ENCODE assay signal across 31 cellular contexts in genomic region chr12:66699738-66700482, GRCh38. TPM values are rescaled to one million over a fixed set of nuclear protein-coding genes. Genes with fewer than 3 reads are reported as not detected.
"Had no signal": no experiment of that assay in that cellular context is flagged by ENCODE, and none has a peak within 500 bp of the region (broad histone marks: within the 10 kb centered on the region; RNA-seq: fewer than 3 reads in every experiment).

No MANE protein-coding gene starts in this region.

- H3K27ac ChIP-seq: hepatocyte, left lung, lower lobe of right lung, neural progenitor cell, neutrophil, ovary, right atrium auricular region, right lobe of liver, tibial nerve, uterus had no signal

- H3K27me3 ChIP-seq: hepatocyte, left lung, neural progenitor cell, ovary, right atrium auricular region, right lobe of liver, uterus had no signal

- ATAC-seq: left colon; left lung; lower lobe of right lung; natural killer cell; right lobe of liver; stimulated activated memory B cell treated with anti-CD40 and anti-IgM and Interleukin-4, amounts not matched to agents 10 μg/mL and 1 μg/mL and 100 μg/mL, for 72 hours; stimulated activated naive CD8-positive, alpha-beta T cell treated with anti-CD3 and anti-CD28 coated beads, Interleukin-15, amount 100 ng/mL, for 72 hours had no signal

- H3K4me3 ChIP-seq: hepatocyte, left lung, lower lobe of right lung, neural progenitor cell, ovary, right atrium auricular region, right lobe of liver, smooth muscle cell, tibial nerve, uterus had no signal

- H3K36me3 ChIP-seq: left lung, lower lobe of right lung, neural progenitor cell, neutrophil, ovary, right atrium auricular region, right lobe of liver, tibial nerve, uterus had no signal

- H3K79me2 ChIP-seq: hepatocyte had no signal

- H3K4me1 ChIP-seq: left lung, lower lobe of right lung, neural progenitor cell, right atrium auricular region, right lobe of liver, tibial nerve, uterus had no signal

- H2AFZ ChIP-seq: hepatocyte, neural progenitor cell had no signal

- H3K4me3 Mint-ChIP-seq: immature natural killer cell; natural killer cell; nephron progenitor cell; neural progenitor cell; stimulated activated memory B cell treated with anti-CD40 and anti-IgM and Interleukin-4, amounts not matched to agents 10 μg/mL and 1 μg/mL and 100 μg/mL, for 72 hours; stimulated activated naive CD8-positive, alpha-beta T cell treated with anti-CD3 and anti-CD28 coated beads, Interleukin-15, amount 100 ng/mL, for 72 hours; type B pancreatic cell had no signal

- H3K4me1 Mint-ChIP-seq: neural progenitor cell; stimulated activated memory B cell treated with anti-CD40 and anti-IgM and Interleukin-4, amounts not matched to agents 10 μg/mL and 1 μg/mL and 100 μg/mL, for 72 hours had no signal

- H3K27ac Mint-ChIP-seq: natural killer cell; nephron progenitor cell; neural progenitor cell; progenitor cell of endocrine pancreas; stimulated activated memory B cell treated with anti-CD40 and anti-IgM and Interleukin-4, amounts not matched to agents 10 μg/mL and 1 μg/mL and 100 μg/mL, for 72 hours; type B pancreatic cell had no signal

- H3K4me2 ChIP-seq: hepatocyte, neural progenitor cell, smooth muscle cell had no signal

- DNase-seq: immature natural killer cell; kidney; left colon; left lung; lower lobe of right lung; mammary epithelial cell; mesenchymal stem cell; natural killer cell; nephron progenitor cell; occipital lobe; ovary; right lobe of liver; stimulated activated CD4-positive, alpha-beta T cell treated with anti-CD3 and anti-CD28 coated beads, Interleukin-1b, Interleukin-23, amount 100 ng/mL, for 48 hours; stimulated activated CD4-positive, alpha-beta T cell treated with anti-CD3 and anti-CD28 coated beads, Interleukin-2, amount 100 ng/mL, for 48 hours; stimulated activated CD4-positive, alpha-beta T cell treated with anti-CD3 and anti-CD28 coated beads, Interleukin-4, amount 100 ng/mL, for 4 hours; stimulated activated CD8-positive, alpha-beta memory T cell treated with anti-CD3 and anti-CD28 coated beads, Interleukin-4, amount 100 ng/mL, for 48 hours; stimulated activated naive CD4-positive, alpha-beta T cell treated with Interleukin-2 at 50 U/mL for 16 hours; stimulated activated naive CD8-positive, alpha-beta T cell treated with anti-CD3 and anti-CD28 coated beads, Interleukin-15, amount 100 ng/mL, for 72 hours; substantia nigra; uterus had no signal

- H3K9me3 Mint-ChIP-seq: natural killer cell, type B pancreatic cell had no signal

- H3K9me3 ChIP-seq: left lung, lower lobe of right lung, neutrophil, ovary, right atrium auricular region, right lobe of liver, tibial nerve, uterus had no signal

- FAIRE-seq: islet of Langerhans, kidney had no signal

- H3K36me3 Mint-ChIP-seq: immature natural killer cell; natural killer cell; neural progenitor cell; stimulated activated memory B cell treated with anti-CD40 and anti-IgM and Interleukin-4, amounts not matched to agents 10 μg/mL and 1 μg/mL and 100 μg/mL, for 72 hours; type B pancreatic cell had no signal

RNA-seq across cellular contexts. Expression of gene GRIP1, which starts 21.0 kb away (rescaled TPM):
- total RNA-seq: pulmonary artery endothelial cell had no signal
